Comparison of ENCODE assay signal across 12 cellular contexts in the genomic region with DNA sequence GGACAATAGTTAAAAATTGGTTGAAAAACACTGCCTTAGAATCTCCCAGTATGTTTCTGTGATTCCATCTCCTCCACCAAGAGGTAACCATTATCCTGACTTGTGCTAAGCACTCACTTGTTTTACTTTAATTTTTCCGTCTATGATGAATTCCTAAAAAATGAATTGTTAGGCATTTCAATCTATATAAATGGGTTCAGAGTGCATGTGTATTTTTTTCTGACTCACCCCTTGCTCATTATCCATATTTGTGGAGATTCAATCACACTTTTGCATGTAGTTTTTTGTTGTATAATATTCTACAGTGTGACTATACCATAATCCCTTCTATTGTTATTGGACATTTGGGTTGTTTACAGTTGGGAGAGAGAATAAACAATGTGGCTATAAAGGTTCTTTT. TPM values are rescaled to one million over a fixed set of nuclear protein-coding genes. Genes with fewer than 3 reads are reported as not detected.
A peak's percentile ranks its signal among the peaks of the same experiment; 100 is the strongest.
DNase-seq lines count a peak whose midpoint lies in the region; ATAC-seq, FAIRE-seq and TF ChIP-seq lines count a peak whose summit lies in the region.
"Had no signal": no experiment of that assay in that cellular context is flagged by ENCODE, and none has a peak within 500 bp of the region (broad histone marks: within the 10 kb centered on the region; RNA-seq: fewer than 3 reads in every experiment).

No MANE protein-coding gene starts in this region.

- 57 to 80% (median 79%) methylated on average over 1 of the region's 1 CpG for WGBS in small intestine, 3 donors

- H3K36me3 Mint-ChIP-seq in CD8-positive, alpha-beta memory T cell: peaks cover 0 to 17% (median 0%) of the 10 kb centered on the region in 3 donors
- H3K36me3 Mint-ChIP-seq in brain (no peaks in the 10 kb centered on the region), nephron (ENCODE audit: low read depth) (no peaks in the 10 kb centered on the region)

- H3K4me3 ChIP-seq in CD8-positive, alpha-beta memory T cell (ENCODE audit: low read length): peak overlapping the region; percentile 88
- H3K4me3 ChIP-seq in KMS-11 (IDR thresholded peaks at IDR 0.05; ENCODE audit: insufficient read depth, low read depth, low read length) (no peak overlapping the region), small intestine (ENCODE audit: low read depth in 1 of 2, low read length in 2 of 2) (no peak overlapping the region)
- H3K4me3 ChIP-seq: mucosa of descending colon had no signal

- ATAC-seq in GM21381 (IDR thresholded peaks at IDR 0.05; ENCODE audit: unreplicated experiment): no peak
- ATAC-seq: mucosa of descending colon had no signal

- H3K9ac ChIP-seq in KMS-11: no peak overlapping the region

- H3K4me3 Mint-ChIP-seq in CD8-positive, alpha-beta memory T cell: peak overlapping the region in 6 of 7 donors; percentile 40 to 77 (median 64)
- H3K4me3 Mint-ChIP-seq in brain: peak overlapping the region; percentile 92 to 99 (median 94)
- peak overlapping the region; percentile 83 to 99 (median 84) for H3K4me3 Mint-ChIP-seq in nephron

- TF ChIP-seq CTCF in KMS-11 (conservative IDR thresholded peaks at IDR 0.05; ENCODE audit: low read depth, low read length): no peak
- no peak for TF ChIP-seq CTCF in brain (conservative IDR thresholded peaks at IDR 0.05)
- no peak for TF ChIP-seq CTCF in nephron (IDR thresholded peaks at IDR 0.05; ENCODE audit: unreplicated experiment in 3 of 3)

- no peaks in the 10 kb centered on the region for H3K9me3 ChIP-seq in CD8-positive, alpha-beta memory T cell (ENCODE audit: low read length)
- H3K9me3 ChIP-seq in small intestine (ENCODE audit: control insufficient read depth, low read depth): no peaks in the 10 kb centered on the region
- H3K9me3 ChIP-seq: mucosa of descending colon had no signal

- peaks cover 41% of the 10 kb centered on the region for H3K4me1 ChIP-seq in CD8-positive, alpha-beta memory T cell (ENCODE audit: insufficient read depth, low read length)
- H3K4me1 ChIP-seq in KMS-11 (ENCODE audit: low read depth, poor library complexity, severe bottlenecking) (peaks cover 67% of the 10 kb centered on the region), small intestine (ENCODE audit: control insufficient read depth in 2 of 2, insufficient read depth in 1 of 2, low read depth in 1 of 2, low read length in 1 of 2) (peaks cover 0 to 3% of the 10 kb centered on the region in 2 donors)

- H3K27me3 ChIP-seq in CD8-positive, alpha-beta memory T cell (ENCODE audit: insufficient read depth, low read length, poor library complexity, severe bottlenecking): no peaks in the 10 kb centered on the region
- no peaks in the 10 kb centered on the region for H3K27me3 ChIP-seq in KMS-11 (ENCODE audit: insufficient read depth, low read depth)
- H3K27me3 ChIP-seq in small intestine (ENCODE audit: control insufficient read depth in 2 of 2, insufficient read depth in 2 of 2, low read length in 2 of 2): no peaks in the 10 kb centered on the region

- H3K36me3 ChIP-seq in CD8-positive, alpha-beta memory T cell (ENCODE audit: insufficient read depth, low read length): no peaks in the 10 kb centered on the region
- H3K36me3 ChIP-seq in KMS-11 (ENCODE audit: insufficient read depth) (no peaks in the 10 kb centered on the region), small intestine (ENCODE audit: control insufficient read depth in 2 of 2, insufficient read depth in 2 of 2, low read length in 2 of 2) (no peaks in the 10 kb centered on the region)

- peaks cover 0 to 1% of the 10 kb centered on the region in 2 donors for H3K27me3 Mint-ChIP-seq in CD8-positive, alpha-beta memory T cell
- H3K27me3 Mint-ChIP-seq in brain (peaks cover 19% of the 10 kb centered on the region), nephron (ENCODE audit: low read depth) (no peaks in the 10 kb centered on the region)

- H3K79me2 ChIP-seq in KMS-11 (ENCODE audit: insufficient read depth, low read depth): peaks cover 80% of the 10 kb centered on the region

- no peak for DNase-seq in CD8-positive, alpha-beta memory T cell
- DNase-seq in small intestine (no peak), DMS153 treated with DMSO at 0.1 percent for 48 hours (lab: John Stamatoyannopoulos, UW; ENCODE audit: unreplicated experiment) (no peak), superior temporal gyrus (ENCODE audit: extremely low spot score) (no peak)
- DNase-seq: activated effector memory CD4-positive, alpha-beta T cell treated with anti-CD3 and anti-CD28 coated beads, Interleukin-2, amount 50 U/mL, for 16 hours; mucosa of descending colon; NCI-H1694; SIG-M5 had no signal

- H3K27ac ChIP-seq in CD8-positive, alpha-beta memory T cell (ENCODE audit: low read depth, low read length): no peak overlapping the region
- H3K27ac ChIP-seq in KMS-11 (no peak overlapping the region; the same call in 1 of the 2 replicates), small intestine (ENCODE audit: low read depth in 1 of 2, low read length in 1 of 2) (no peak overlapping the region)

- no peaks in the 10 kb centered on the region for H4K20me1 ChIP-seq in KMS-11 (ENCODE audit: insufficient read depth)

- peaks cover 0 to 2% (median 0%) of the 10 kb centered on the region in 5 donors for H3K9me3 Mint-ChIP-seq in CD8-positive, alpha-beta memory T cell
- H3K9me3 Mint-ChIP-seq in brain (no peaks in the 10 kb centered on the region), nephron (no peaks in the 10 kb centered on the region)

- H3K4me1 Mint-ChIP-seq in CD8-positive, alpha-beta memory T cell: peaks cover 43 to 58% (median 52%) of the 10 kb centered on the region in 3 donors
- H3K4me1 Mint-ChIP-seq in brain: peaks cover 62% of the 10 kb centered on the region
- H3K4me1 Mint-ChIP-seq in nephron: peaks cover 41% of the 10 kb centered on the region

- CTCF ChIA-PET in CD8-positive, alpha-beta memory T cell (lab: Charles Lee): interaction anchor here (0.9 to 6.4 kb wide), 3 partner anchors 9 to 58 kb away, joined by 3 to 38 read pairs (median 4); partner anchors contain the start of gene CFLAR

- no peak overlapping the region for H2AFZ ChIP-seq in KMS-11 (ENCODE audit: low read depth)

- H3K4me2 ChIP-seq in KMS-11: peak overlapping the region; percentile 94

- H3K27ac Mint-ChIP-seq in CD8-positive, alpha-beta memory T cell: peak overlapping the region in 4 of 8 donors; percentile 24 to 75 (median 60)
- H3K27ac Mint-ChIP-seq in brain (peak overlapping the region; percentile 39 to 99 (median 50)), nephron (peak overlapping the region in 2 of 3 experiments; percentile 43 to 59)

- no peak for FAIRE-seq in small intestine (lab: Jason Lieb, UNC)

- POLR2A ChIA-PET in CD8-positive, alpha-beta memory T cell (lab: Charles Lee): interaction anchor here (0.6 kb wide), 1 partner anchor 165 kb away, joined by 3 read pairs; no protein-coding TSS in a partner anchor

RNA-seq across cellular contexts. Expression of gene NDUFB3, which starts 1.3 kb away (rescaled TPM):
- 100 to 1,000 TPM; 129 to 145 TPM for total RNA-seq in CD8-positive, alpha-beta memory T cell
- 269 TPM for polyA plus RNA-seq in CD8-positive, alpha-beta memory T cell
- 51.3 TPM for polyA plus RNA-seq in brain (ENCODE audit: insufficient read depth, low read depth, low replicate concordance)
- polyA plus RNA-seq in small intestine: 100 to 1,000 TPM; 135 to 174 (median 136) TPM

RNA-seq across cellular contexts. Expression of gene HYCC2, which starts 1.6 kb away (rescaled TPM):
- 10 to 100 TPM; 25.5 to 27.7 TPM for total RNA-seq in CD8-positive, alpha-beta memory T cell
- polyA plus RNA-seq in CD8-positive, alpha-beta memory T cell: 32.9 TPM
- polyA plus RNA-seq in brain (ENCODE audit: insufficient read depth, low read depth, low replicate concordance) (3.0 TPM), small intestine (1 to 10 TPM; 3.8 to 9.6 (median 4.2) TPM)

RNA-seq across cellular contexts. Expression of gene CFLAR, which starts 42.9 kb away (rescaled TPM):
- total RNA-seq in CD8-positive, alpha-beta memory T cell: 100 to 1,000 TPM; 291 to 303 TPM
- 172 TPM for polyA plus RNA-seq in CD8-positive, alpha-beta memory T cell
- polyA plus RNA-seq in brain (ENCODE audit: insufficient read depth, low read depth, low replicate concordance) (16.6 TPM), small intestine (10 to 100 TPM; 26.4 to 50.0 (median 44.2) TPM)
